Comparison of ENCODE assay signal across 11 cellular contexts in genomic region chr9:5435912-5436311, GRCh38. TPM values are rescaled to one million over a fixed set of nuclear protein-coding genes. Genes with fewer than 3 reads are reported as not detected.
DNase-seq lines count a peak whose midpoint lies in the region; ATAC-seq and TF ChIP-seq lines count a peak whose summit lies in the region.
"Had no signal": no experiment of that assay in that cellular context is flagged by ENCODE, and none has a peak within 500 bp of the region (broad histone marks: within the 10 kb centered on the region; RNA-seq: fewer than 3 reads in every experiment).

No MANE protein-coding gene starts in this region.

- no peak for TF ChIP-seq CTCF in SU-DHL-6 (IDR thresholded peaks at IDR 0.05; ENCODE audit: insufficient read depth, low read length, poor library complexity, severe bottlenecking)

- no peak overlapping the region for H3K4me3 ChIP-seq in SU-DHL-6 (ENCODE audit: insufficient read depth, low read length, poor library complexity, severe bottlenecking)

- H3K27me3 ChIP-seq in SU-DHL-6 (ENCODE audit: low read length), result no peaks in the 10 kb centered on the region

- peaks cover 40% of the 10 kb centered on the region for H3K4me1 Mint-ChIP-seq in activated naive CD4-positive, alpha-beta T cell treated with anti-CD3 and anti-CD28 coated beads, Interleukin-2, amount 50 U/mL, for 24 hours

- H3K27ac ChIP-seq in SU-DHL-6 (ENCODE audit: low read depth, low read length) (peak overlapping the region; percentile 1; the same call in 1 of the 2 replicates), epithelial cell of prostate (peak overlapping the region; percentile 97)
- H3K27ac ChIP-seq: HL-60 had no signal

- H3K4me2 ChIP-seq in SU-DHL-6 (ENCODE audit: low read depth, low read length, poor library complexity, severe bottlenecking), result no peak overlapping the region

- H3K27me3 Mint-ChIP-seq in activated naive CD4-positive, alpha-beta T cell treated with anti-CD3 and anti-CD28 coated beads, Interleukin-2, amount 50 U/mL, for 24 hours, result no peaks in the 10 kb centered on the region

- H2AFZ ChIP-seq in SU-DHL-6 (ENCODE audit: low read depth, low read length, severe bottlenecking), result no peak overlapping the region

- H3K36me3 Mint-ChIP-seq in activated naive CD4-positive, alpha-beta T cell treated with anti-CD3 and anti-CD28 coated beads, Interleukin-2, amount 50 U/mL, for 24 hours, result peaks cover 8% of the 10 kb centered on the region

- ATAC-seq in HG03460 (IDR thresholded peaks at IDR 0.05; ENCODE audit: unreplicated experiment) (no peak), left cardiac atrium (no peak)
- ATAC-seq: activated CD4-positive, CD25-positive, alpha-beta regulatory T cell treated with anti-CD3 and anti-CD28 coated beads, Interleukin-2, amount 50 U/mL, for 24 hours had no signal

- H3K9me3 Mint-ChIP-seq in activated naive CD4-positive, alpha-beta T cell treated with anti-CD3 and anti-CD28 coated beads, Interleukin-2, amount 50 U/mL, for 24 hours, result no peaks in the 10 kb centered on the region

- no peaks in the 10 kb centered on the region for H3K79me2 ChIP-seq in SU-DHL-6 (ENCODE audit: insufficient read depth, low read length)

- intact Hi-C loops in left cardiac atrium (cut with DNase I), result loop anchor here in 1 of 2 donors (5.0 kb wide), 1 partner anchor 249 kb away; the partner anchor contains the start of gene INSL6

- H3K9me3 ChIP-seq in SU-DHL-6 (ENCODE audit: insufficient read depth, low read length), result no peaks in the 10 kb centered on the region

- no peaks in the 10 kb centered on the region for H3K9me2 ChIP-seq in SU-DHL-6 (replicated peaks; ENCODE audit: insufficient read depth, low read length)

- no peak overlapping the region for H3K9ac ChIP-seq in SU-DHL-6 (ENCODE audit: low read length)

- H3F3A ChIP-seq in SU-DHL-6 (ENCODE audit: insufficient read depth), result peaks cover 11% of the 10 kb centered on the region

- peaks cover 6% of the 10 kb centered on the region for H3K36me3 ChIP-seq in SU-DHL-6 (ENCODE audit: low read length)

- H4K20me1 ChIP-seq in SU-DHL-6 (ENCODE audit: low read depth, low read length), result no peaks in the 10 kb centered on the region

- no peak for DNase-seq in activated naive CD4-positive, alpha-beta T cell treated with Interleukin-2 at 50 U/mL for 16 hours
- no peak for DNase-seq in epithelial cell of prostate (ENCODE audit: low read depth, low spot score)
- DNase-seq in left cardiac atrium, result no peak
- DNase-seq in NOMO-1 (lab: John Stamatoyannopoulos, UW; ENCODE audit: unreplicated experiment in 2 of 2), result no peak
- no peak for DNase-seq in NCI-H2171 (lab: John Stamatoyannopoulos, UW)
- DNase-seq: NCI-H146 had no signal

- H3K4me3 Mint-ChIP-seq in activated naive CD4-positive, alpha-beta T cell treated with anti-CD3 and anti-CD28 coated beads, Interleukin-2, amount 50 U/mL, for 24 hours, result peak overlapping the region; percentile 97

- H3K27ac Mint-ChIP-seq in activated naive CD4-positive, alpha-beta T cell treated with anti-CD3 and anti-CD28 coated beads, Interleukin-2, amount 50 U/mL, for 24 hours, result peak overlapping the region; percentile 99

RNA-seq across cellular contexts. Expression of gene PLGRKT, which starts 1.8 kb away (rescaled TPM):
- 10 to 100 TPM; 31.9 to 37.1 TPM for total RNA-seq in left cardiac atrium

RNA-seq across cellular contexts. Expression of gene CD274, which starts 14.4 kb away (rescaled TPM):
- total RNA-seq in left cardiac atrium, result 10 to 100 TPM in 1 of 2 donors, 1 to 10 TPM in 1; 7.3 to 12.4 TPM
